ENCODE assay signal across 5 cellular contexts in the genomic region with DNA sequence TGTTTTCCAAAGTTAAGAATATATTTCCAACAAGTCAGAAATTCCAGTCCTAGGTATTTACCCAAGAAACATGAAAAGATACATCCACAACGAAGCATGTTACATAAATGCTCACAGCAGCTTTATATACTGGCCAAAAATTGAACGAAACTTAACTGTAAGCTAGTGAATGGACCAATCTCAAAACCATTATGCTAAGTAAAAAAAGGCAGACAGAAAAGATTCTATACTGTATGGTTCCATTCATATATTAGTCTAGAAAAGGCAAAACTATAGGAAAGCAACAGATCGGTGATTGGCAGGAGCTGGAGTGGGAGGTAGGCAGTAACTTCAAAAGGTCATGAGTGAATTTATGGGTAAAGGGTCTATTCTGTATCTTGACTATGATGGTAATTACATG.
DNase-seq lines count a peak whose midpoint lies in the region; ATAC-seq, FAIRE-seq and TF ChIP-seq lines count a peak whose summit lies in the region.
"Not testable (repeated sequence)": the region's sequence is repeated elsewhere in the genome, so short reads cannot be mapped to it uniquely, and the experiment has no call there.

No MANE protein-coding gene starts in this region.

- H3K4me3 ChIP-seq in astrocyte (ENCODE audit: insufficient read depth, low read depth, low read length); aorta (ENCODE audit: low read length in 2 of 2): not testable (repeated sequence)

- not testable (repeated sequence) for H3K27me3 Mint-ChIP-seq in astrocyte (ENCODE audit: low read depth, unreplicated experiment)

- not testable (repeated sequence) for H3K9me3 ChIP-seq in astrocyte (ENCODE audit: insufficient read depth, low read depth, low read length); aorta (ENCODE audit: control insufficient read depth, low read length)

- not testable (repeated sequence) for H3K27ac Mint-ChIP-seq in astrocyte (ENCODE audit: unreplicated experiment)

- TF ChIP-seq CTCF in astrocyte (IDR thresholded peaks at IDR 0.05; ENCODE audit: insufficient read depth, low read depth, low read length), result not testable (repeated sequence)

- intact Hi-C loops in aorta (cut with DNase I), result not testable (repeated sequence)

- not testable (repeated sequence) for H3K27me3 ChIP-seq in astrocyte (ENCODE audit: insufficient read depth, low read length); aorta (ENCODE audit: control insufficient read depth in 1 of 2, insufficient read depth in 2 of 2, low read length in 1 of 2)

- not testable (repeated sequence) for H3K27ac ChIP-seq in astrocyte (ENCODE audit: low read depth, low read length); aorta (ENCODE audit: low read depth in 1 of 2, low read length in 2 of 2)

- DNase-seq in GM18507 (ENCODE audit: extremely low spot score, insufficient read length, low read depth); astrocyte (ENCODE audit: low read depth); aorta: not testable (repeated sequence)

- H3K4me1 ChIP-seq in astrocyte (ENCODE audit: insufficient read depth, low read length); aorta (ENCODE audit: control insufficient read depth in 1 of 2, insufficient read depth in 2 of 2, low read length in 2 of 2): not testable (repeated sequence)

- H3K4me2 ChIP-seq in astrocyte (ENCODE audit: low read length), result not testable (repeated sequence)

- H3K79me2 ChIP-seq in astrocyte (ENCODE audit: insufficient read depth, low read length), result not testable (repeated sequence)

- H3K36me3 Mint-ChIP-seq in astrocyte (ENCODE audit: low read depth, unreplicated experiment), result not testable (repeated sequence)

- H3K9ac ChIP-seq in astrocyte (ENCODE audit: low read length), result not testable (repeated sequence)

- not testable (repeated sequence) for H3K4me1 Mint-ChIP-seq in astrocyte (ENCODE audit: low read depth, unreplicated experiment)

- not testable (repeated sequence) for H2AFZ ChIP-seq in astrocyte (ENCODE audit: low read depth, low read length)

- peak; percentile 21 for FAIRE-seq in GM18507 (lab: Jason Lieb, UNC)
- FAIRE-seq in astrocyte (lab: Jason Lieb, UNC), result peak; percentile 70
- FAIRE-seq in islet of Langerhans (lab: Jason Lieb, UNC), result peak; percentile 21

- WGBS in aorta, 2 donors, result 89 to 91% methylated on average over 3 of the region's 3 CpGs

- not testable (repeated sequence) for H3K36me3 ChIP-seq in astrocyte (ENCODE audit: insufficient read depth, low read length); aorta (ENCODE audit: control insufficient read depth in 1 of 2, insufficient read depth in 2 of 2, low read length in 1 of 2)

- not testable (repeated sequence) for H4K20me1 ChIP-seq in astrocyte (ENCODE audit: insufficient read depth, low read length)

- H3K4me3 Mint-ChIP-seq in astrocyte (ENCODE audit: unreplicated experiment), result not testable (repeated sequence)

- ATAC-seq in esophagus mucosa (peak; percentile 26), aorta (ENCODE audit: low FRiP score) (peak; percentile 55)

- not testable (repeated sequence) for H3K9me3 Mint-ChIP-seq in astrocyte (ENCODE audit: unreplicated experiment)
